ENCODE assay signal across 8 cellular contexts in genomic region chr10:100347568-100348195, GRCh38. TPM values are rescaled to one million over a fixed set of nuclear protein-coding genes. Genes with fewer than 3 reads are reported as not detected.
A peak's percentile ranks its signal among the peaks of the same experiment; 100 is the strongest.
DNase-seq lines count a peak whose midpoint lies in the region; ATAC-seq and TF ChIP-seq lines count a peak whose summit lies in the region.

No MANE protein-coding gene starts in this region.

- DNase-seq in DMS53 (lab: John Stamatoyannopoulos, UW) (peak; percentile 48), DMS53 treated with DMSO at 0.1 percent for 48 hours (lab: John Stamatoyannopoulos, UW; ENCODE audit: unreplicated experiment) (no peak), MM.1S (no peak), mesenchymal stem cell (peak; percentile 45)
- no peak for DNase-seq in activated effector memory CD4-positive, alpha-beta T cell treated with Interleukin-2 at 50 U/mL for 16 hours

- peaks cover 58% of the 10 kb centered on the region for H3K79me2 ChIP-seq in MM.1S (ENCODE audit: low read length)

- ATAC-seq in GM21367 (IDR thresholded peaks at IDR 0.05; ENCODE audit: unreplicated experiment) (no peak), HG02642 (IDR thresholded peaks at IDR 0.05; ENCODE audit: poor library complexity, unreplicated experiment) (no peak)

- no peaks in the 10 kb centered on the region for H3F3A ChIP-seq in MM.1S (ENCODE audit: insufficient read depth, low read length)

- no peaks in the 10 kb centered on the region for H3K27me3 ChIP-seq in MM.1S (replicated peaks; ENCODE audit: insufficient read depth, low read length)
- no peaks in the 10 kb centered on the region for H3K27me3 ChIP-seq in mesenchymal stem cell (ENCODE audit: control insufficient read depth in 1 of 2, insufficient read depth in 1 of 2, low read length in 2 of 2)

- peak overlapping the region; percentile 43 to 100 for H3K14ac ChIP-seq in mesenchymal stem cell (ENCODE audit: low read length in 2 of 2)

- H3K9me3 ChIP-seq in MM.1S (replicated peaks; ENCODE audit: insufficient read depth, low read length) (no peaks in the 10 kb centered on the region), mesenchymal stem cell (ENCODE audit: control insufficient read depth, low read length) (no peaks in the 10 kb centered on the region)

- peak overlapping the region; percentile 82 to 99 for H3K18ac ChIP-seq in mesenchymal stem cell (ENCODE audit: low read depth in 1 of 2, low read length in 2 of 2)

- peak overlapping the region; percentile 11 to 97 for H2BK12ac ChIP-seq in mesenchymal stem cell (ENCODE audit: low read length in 2 of 2)

- H2BK5ac ChIP-seq in mesenchymal stem cell (ENCODE audit: low read depth, low read length, poor library complexity, severe bottlenecking) = peak overlapping the region; percentile 36

- TF ChIP-seq CTCF in MM.1S (IDR thresholded peaks at IDR 0.05; ENCODE audit: low read length) = no peak

- H4K20me1 ChIP-seq in MM.1S (ENCODE audit: insufficient read depth, low read length) = peaks cover 18% of the 10 kb centered on the region; the same call in 1 of the 2 replicates

- H3K4me2 ChIP-seq in MM.1S (ENCODE audit: low read depth, low read length) (peak overlapping the region; percentile 73), mesenchymal stem cell (ENCODE audit: low read length, poor library complexity, severe bottlenecking) (peak overlapping the region; percentile 83)

- 1% methylated on average over 29 of the region's 32 CpGs for WGBS in mesenchymal stem cell

- H4K8ac ChIP-seq in mesenchymal stem cell (ENCODE audit: low read length) = peak overlapping the region; percentile 52

- H3K9me2 ChIP-seq in MM.1S (replicated peaks; ENCODE audit: insufficient read depth, low read length) = no peaks in the 10 kb centered on the region

- H3K4ac ChIP-seq in mesenchymal stem cell (ENCODE audit: low read depth in 1 of 2, low read length in 2 of 2) = peak overlapping the region; percentile 90 to 100

- peak overlapping the region; percentile 47 for H2AFZ ChIP-seq in MM.1S (ENCODE audit: low read length)
- no peak overlapping the region for H2AFZ ChIP-seq in mesenchymal stem cell (ENCODE audit: low read depth, low read length)

- H3K27ac ChIP-seq in MM.1S (ENCODE audit: low read length) (no peak overlapping the region), cingulate gyrus (ENCODE audit: low read depth, low read length) (peak overlapping the region; percentile 85), mesenchymal stem cell (ENCODE audit: low read length, poor library complexity, severe bottlenecking) (peak overlapping the region; percentile 33)

- H4K91ac ChIP-seq in mesenchymal stem cell (ENCODE audit: low read length) = peak overlapping the region; percentile 70

- H2BK15ac ChIP-seq in mesenchymal stem cell (ENCODE audit: low read depth, poor library complexity, severe bottlenecking) = no peak overlapping the region

- H3K4me3 ChIP-seq in MM.1S (ENCODE audit: low read length) (peak overlapping the region; percentile 99), mesenchymal stem cell (ENCODE audit: insufficient read depth in 1 of 2, low read depth in 1 of 2, low read length in 2 of 2) (peak overlapping the region; percentile 88 to 93)

- H2AK5ac ChIP-seq in mesenchymal stem cell (ENCODE audit: low read length, severe bottlenecking) = no peak overlapping the region

- peaks cover 19% of the 10 kb centered on the region for H3K4me1 ChIP-seq in MM.1S (ENCODE audit: low read length)
- H3K4me1 ChIP-seq in mesenchymal stem cell (ENCODE audit: control insufficient read depth, insufficient read depth, low read depth, low read length) = peaks cover 23% of the 10 kb centered on the region

- peaks cover 28% of the 10 kb centered on the region for H3K36me3 ChIP-seq in MM.1S (replicated peaks; ENCODE audit: insufficient read depth, low read length)
- H3K36me3 ChIP-seq in mesenchymal stem cell (ENCODE audit: control insufficient read depth in 1 of 2, insufficient read depth in 2 of 2, low read depth in 1 of 2, low read length in 2 of 2) = peaks cover 25 to 48% of the 10 kb centered on the region in 2 experiments

- H3K23ac ChIP-seq in mesenchymal stem cell (ENCODE audit: low read length in 2 of 2) = peak overlapping the region in 1 of 2 experiments; percentile 98

- H3K9ac ChIP-seq in MM.1S (ENCODE audit: low read length) = peak overlapping the region; percentile 83
- peak overlapping the region; percentile 88 for H3K9ac ChIP-seq in mesenchymal stem cell (ENCODE audit: low read length)

- peak overlapping the region; percentile 64 for H2BK120ac ChIP-seq in mesenchymal stem cell (ENCODE audit: low read depth, low read length)

- H3K79me1 ChIP-seq in mesenchymal stem cell (replicated peaks; ENCODE audit: low read length, poor library complexity, severe bottlenecking) = peaks cover 28% of the 10 kb centered on the region

RNA-seq across cellular contexts. Expression of gene SCD, which starts 0.6 kb away (rescaled TPM):
- polyA plus RNA-seq in mesenchymal stem cell (2013, experiment 1 of 2) = 787 TPM
- polyA plus RNA-seq in mesenchymal stem cell (2013, experiment 2 of 2) = 779 TPM

RNA-seq across cellular contexts. Expression of gene PKD2L1, which starts 17.7 kb away (rescaled TPM):
- polyA plus RNA-seq in mesenchymal stem cell (2013, experiment 1 of 2) = 0.01 TPM
- polyA plus RNA-seq in mesenchymal stem cell (2013, experiment 2 of 2) = not detected

Comparison
In these comparisons a context has a peak if more than half of its experiments do, and no peak if none do; other contexts are left out.
1. DNase-seq: peak in DMS53 (single experiment) and mesenchymal stem cell (single experiment); none in DMS53 treated with DMSO at 0.1 percent for 48 hours (single experiment), MM.1S (single experiment) and activated effector memory CD4-positive, alpha-beta T cell treated with Interleukin-2 at 50 U/mL for 16 hours (single experiment).